ENCODE assay signal across 1 cellular context in genomic region chr9:111003182-111003581, GRCh38.
TF ChIP-seq lines count a peak whose summit lies in the region.

No MANE protein-coding gene starts in this region.

TF ChIP-seq in IMR-90, 13 proteins besides CTCF, POLR2A, EP300 and RAD21:
- TF ChIP-seq SMC3 (IDR thresholded peaks at IDR 0.05; ENCODE audit: low read depth, low read length) (no peak), RCOR1 (IDR thresholded peaks at IDR 0.05; ENCODE audit: insufficient replicate concordance, low read length) (no peak), ELK1 (IDR thresholded peaks at IDR 0.05; ENCODE audit: borderline replicate concordance, low read depth, low read length) (no peak), FOS (IDR thresholded peaks at IDR 0.05; ENCODE audit: low read depth, low read length) (no peak), USF2 (IDR thresholded peaks at IDR 0.05; ENCODE audit: low read depth, low read length) (no peak), NFE2L2 (IDR thresholded peaks at IDR 0.05; ENCODE audit: low read depth, low read length) (no peak), BHLHE40 (IDR thresholded peaks at IDR 0.05; ENCODE audit: low read depth, low read length) (no peak), CHD1 (IDR thresholded peaks at IDR 0.05; ENCODE audit: low read depth, low read length) (no peak), MAFK (IDR thresholded peaks at IDR 0.05; ENCODE audit: low read depth, low read length) (no peak), RFX5 (IDR thresholded peaks at IDR 0.05; ENCODE audit: low read depth, low read length) (no peak), MAZ (IDR thresholded peaks at IDR 0.05; ENCODE audit: borderline replicate concordance, low read depth, low read length) (no peak), CEBPB (IDR thresholded peaks at IDR 0.05; ENCODE audit: low read depth, low read length) (no peak), MXI1 (IDR thresholded peaks at IDR 0.05; ENCODE audit: borderline replicate concordance, low read depth, low read length) (no peak)
TF ChIP-seq in IMR-90: peak in this region for 0.
